In the genomic region with DNA sequence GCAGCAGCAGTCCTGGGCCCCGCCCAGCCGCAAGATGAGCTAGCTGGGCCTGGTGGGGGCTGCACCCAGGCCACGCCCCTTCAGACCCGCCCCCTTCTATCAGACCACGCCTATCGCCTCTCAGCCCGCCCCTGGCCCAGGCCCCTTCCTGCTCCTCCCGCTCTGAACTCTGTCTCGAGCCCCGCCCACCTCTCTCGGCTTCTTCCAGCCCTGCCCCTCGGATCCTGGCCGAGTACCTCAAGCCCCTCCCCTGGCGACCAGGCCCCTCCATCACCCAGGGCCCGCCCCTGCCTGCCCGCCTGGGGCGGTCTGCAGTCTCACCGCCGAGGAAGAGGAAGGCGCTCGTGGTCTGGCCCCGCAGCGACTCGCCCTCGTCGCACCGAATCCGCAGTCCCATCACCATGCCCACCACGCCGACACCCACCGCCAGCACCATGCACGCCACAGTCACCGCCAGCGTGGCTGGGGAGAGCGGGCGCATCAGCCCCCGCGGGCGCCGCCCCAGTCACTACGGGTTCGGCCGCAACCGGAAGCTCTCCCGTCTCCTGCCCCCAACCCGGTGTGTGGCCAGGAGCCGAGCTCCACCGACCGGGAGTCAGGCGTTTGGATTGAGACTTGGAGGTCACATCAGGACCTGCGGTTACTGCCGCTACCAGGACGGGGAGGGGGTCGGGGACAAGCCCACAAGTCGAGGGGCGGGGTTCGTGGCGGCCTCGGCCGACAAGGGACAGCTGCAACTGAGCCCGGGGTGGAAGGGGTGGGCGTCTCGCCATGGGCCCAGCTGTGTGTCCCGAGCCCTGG, we compare ENCODE assay signal across 2 cellular contexts.
TF ChIP-seq lines count a peak whose summit lies in the region.

No MANE protein-coding gene starts in this region.

TF ChIP-seq in HEK293, 187 proteins besides CTCF, POLR2A, EP300 and RAD21 (continued from another document and continues in another):
- peak; percentile 53; the same call in 1 of the 2 replicates for TF ChIP-seq ZNF341 (tag by site-specific recombination; IDR thresholded peaks at IDR 0.05; ENCODE audit: low read depth)
- no peak for TF ChIP-seq ZNF837 (tag by site-specific recombination; IDR thresholded peaks at IDR 0.05)
- TF ChIP-seq ZNF16 (tag by site-specific recombination; IDR thresholded peaks at IDR 0.05; ENCODE audit: low read depth), result no peak
- peak; percentile 85 for TF ChIP-seq ZNF600 (tag by site-specific recombination; IDR thresholded peaks at IDR 0.05)
- TF ChIP-seq, protein P1, sequence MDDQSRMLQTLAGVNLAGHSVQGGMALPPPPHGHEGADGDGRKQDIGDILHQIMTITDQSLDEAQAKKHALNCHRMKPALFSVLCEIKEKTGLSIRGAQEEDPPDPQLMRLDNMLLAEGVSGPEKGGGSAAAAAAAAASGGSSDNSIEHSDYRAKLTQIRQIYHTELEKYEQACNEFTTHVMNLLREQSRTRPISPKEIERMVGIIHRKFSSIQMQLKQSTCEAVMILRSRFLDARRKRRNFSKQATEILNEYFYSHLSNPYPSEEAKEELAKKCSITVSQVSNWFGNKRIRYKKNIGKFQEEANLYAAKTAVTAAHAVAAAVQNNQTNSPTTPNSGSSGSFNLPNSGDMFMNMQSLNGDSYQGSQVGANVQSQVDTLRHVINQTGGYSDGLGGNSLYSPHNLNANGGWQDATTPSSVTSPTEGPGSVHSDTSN (CRISPR knock-in tag; IDR thresholded peaks at IDR 0.05), result 0 out of 2 replicates have a peak, but pooled peaks have one; percentile 41
- TF ChIP-seq HOXC10 (CRISPR knock-in tag; IDR thresholded peaks at IDR 0.05), result no peak
- no peak for TF ChIP-seq FEZF1 (tag by site-specific recombination; IDR thresholded peaks at IDR 0.05)
- peak; percentile 66; the same call in 1 of the 2 replicates for TF ChIP-seq ZNF843 (tag by site-specific recombination; IDR thresholded peaks at IDR 0.05)
- TF ChIP-seq ZBTB21 (tag by site-specific recombination; IDR thresholded peaks at IDR 0.05), result no peak
- TF ChIP-seq EGR2 (tag by site-specific recombination; IDR thresholded peaks at IDR 0.05; ENCODE audit: low read depth), result peak; percentile 67
- peak; percentile 66; the same call in 1 of the 2 replicates for TF ChIP-seq ZNF501 (tag by site-specific recombination; IDR thresholded peaks at IDR 0.05)
- TF ChIP-seq ZNF239 (tag by site-specific recombination; IDR thresholded peaks at IDR 0.05), result no peak
- no peak for TF ChIP-seq ZSCAN16 (tag by site-specific recombination; IDR thresholded peaks at IDR 0.05)
- TF ChIP-seq, protein P2, sequence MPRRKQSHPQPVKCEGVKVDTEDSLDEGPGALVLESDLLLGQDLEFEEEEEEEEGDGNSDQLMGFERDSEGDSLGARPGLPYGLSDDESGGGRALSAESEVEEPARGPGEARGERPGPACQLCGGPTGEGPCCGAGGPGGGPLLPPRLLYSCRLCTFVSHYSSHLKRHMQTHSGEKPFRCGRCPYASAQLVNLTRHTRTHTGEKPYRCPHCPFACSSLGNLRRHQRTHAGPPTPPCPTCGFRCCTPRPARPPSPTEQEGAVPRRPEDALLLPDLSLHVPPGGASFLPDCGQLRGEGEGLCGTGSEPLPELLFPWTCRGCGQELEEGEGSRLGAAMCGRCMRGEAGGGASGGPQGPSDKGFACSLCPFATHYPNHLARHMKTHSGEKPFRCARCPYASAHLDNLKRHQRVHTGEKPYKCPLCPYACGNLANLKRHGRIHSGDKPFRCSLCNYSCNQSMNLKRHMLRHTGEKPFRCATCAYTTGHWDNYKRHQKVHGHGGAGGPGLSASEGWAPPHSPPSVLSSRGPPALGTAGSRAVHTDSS (tag by site-specific recombination; IDR thresholded peaks at IDR 0.05), result peak; percentile 94
- no peak for TF ChIP-seq HOXD13 (CRISPR knock-in tag; IDR thresholded peaks at IDR 0.05; ENCODE audit: borderline replicate concordance)
- TF ChIP-seq ZNF701 (tag by site-specific recombination; IDR thresholded peaks at IDR 0.05), result no peak
- TF ChIP-seq, protein P3, sequence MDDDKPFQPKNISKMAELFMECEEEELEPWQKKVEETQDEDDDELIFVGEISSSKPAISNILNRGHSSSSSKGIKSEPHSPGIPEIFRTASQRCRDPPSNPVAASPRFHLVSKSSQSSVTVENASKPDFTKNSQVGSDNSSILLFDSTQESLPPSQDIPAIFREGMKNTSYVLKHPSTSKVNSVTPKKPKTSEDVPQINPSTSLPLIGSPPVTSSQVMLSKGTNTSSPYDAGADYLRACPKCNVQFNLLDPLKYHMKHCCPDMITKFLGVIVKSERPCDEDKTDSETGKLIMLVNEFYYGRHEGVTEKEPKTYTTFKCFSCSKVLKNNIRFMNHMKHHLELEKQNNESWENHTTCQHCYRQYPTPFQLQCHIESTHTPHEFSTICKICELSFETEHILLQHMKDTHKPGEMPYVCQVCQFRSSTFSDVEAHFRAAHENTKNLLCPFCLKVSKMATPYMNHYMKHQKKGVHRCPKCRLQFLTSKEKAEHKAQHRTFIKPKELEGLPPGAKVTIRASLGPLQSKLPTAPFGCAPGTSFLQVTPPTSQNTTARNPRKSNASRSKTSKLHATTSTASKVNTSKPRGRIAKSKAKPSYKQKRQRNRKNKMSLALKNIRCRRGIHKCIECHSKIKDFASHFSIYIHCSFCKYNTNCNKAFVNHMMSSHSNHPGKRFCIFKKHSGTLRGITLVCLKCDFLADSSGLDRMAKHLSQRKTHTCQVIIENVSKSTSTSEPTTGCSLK (tag by site-specific recombination; IDR thresholded peaks at IDR 0.05), result no peak
- no peak for TF ChIP-seq GFI1B (tag by site-specific recombination; IDR thresholded peaks at IDR 0.05)
- TF ChIP-seq, protein P4, sequence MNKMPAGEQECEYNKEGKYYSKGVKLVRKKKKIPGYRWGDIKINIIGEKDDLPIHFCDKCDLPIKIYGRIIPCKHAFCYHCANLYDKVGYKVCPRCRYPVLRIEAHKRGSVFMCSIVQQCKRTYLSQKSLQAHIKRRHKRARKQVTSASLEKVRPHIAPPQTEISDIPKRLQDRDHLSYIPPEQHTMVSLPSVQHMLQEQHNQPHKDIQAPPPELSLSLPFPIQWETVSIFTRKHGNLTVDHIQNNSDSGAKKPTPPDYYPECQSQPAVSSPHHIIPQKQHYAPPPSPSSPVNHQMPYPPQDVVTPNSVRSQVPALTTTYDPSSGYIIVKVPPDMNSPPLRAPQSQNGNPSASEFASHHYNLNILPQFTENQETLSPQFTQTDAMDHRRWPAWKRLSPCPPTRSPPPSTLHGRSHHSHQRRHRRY (tag by site-specific recombination; IDR thresholded peaks at IDR 0.05), result no peak
- no peak for TF ChIP-seq ZNF133 (tag by site-specific recombination; IDR thresholded peaks at IDR 0.05)
- no peak for TF ChIP-seq ZNF350 (tag by site-specific recombination; IDR thresholded peaks at IDR 0.05)
- TF ChIP-seq ZSCAN23 (tag by site-specific recombination; IDR thresholded peaks at IDR 0.05), result no peak
- TF ChIP-seq YY2 (tag by site-specific recombination; IDR thresholded peaks at IDR 0.05), result no peak
- TF ChIP-seq ZNF768 (tag by site-specific recombination; IDR thresholded peaks at IDR 0.05), result no peak
- TF ChIP-seq ZFP69B (tag by site-specific recombination; IDR thresholded peaks at IDR 0.05), result no peak
- no peak for TF ChIP-seq ZNF596 (tag by site-specific recombination; IDR thresholded peaks at IDR 0.05)
- no peak for TF ChIP-seq ZNF138 (tag by site-specific recombination; IDR thresholded peaks at IDR 0.05; ENCODE audit: borderline replicate concordance)
- TF ChIP-seq, protein P5, sequence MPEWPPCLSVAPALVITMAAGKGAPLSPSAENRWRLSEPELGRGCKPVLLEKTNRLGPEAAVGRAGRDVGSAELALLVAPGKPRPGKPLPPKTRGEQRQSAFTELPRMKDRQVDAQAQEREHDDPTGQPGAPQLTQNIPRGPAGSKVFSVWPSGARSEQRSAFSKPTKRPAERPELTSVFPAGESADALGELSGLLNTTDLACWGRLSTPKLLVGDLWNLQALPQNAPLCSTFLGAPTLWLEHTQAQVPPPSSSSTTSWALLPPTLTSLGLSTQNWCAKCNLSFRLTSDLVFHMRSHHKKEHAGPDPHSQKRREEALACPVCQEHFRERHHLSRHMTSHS (tag by site-specific recombination; IDR thresholded peaks at IDR 0.05), result no peak

TF ChIP-seq in K562, 482 proteins besides CTCF, POLR2A, EP300 and RAD21 (continued from another document and continues in another):
- TF ChIP-seq, protein P6, sequence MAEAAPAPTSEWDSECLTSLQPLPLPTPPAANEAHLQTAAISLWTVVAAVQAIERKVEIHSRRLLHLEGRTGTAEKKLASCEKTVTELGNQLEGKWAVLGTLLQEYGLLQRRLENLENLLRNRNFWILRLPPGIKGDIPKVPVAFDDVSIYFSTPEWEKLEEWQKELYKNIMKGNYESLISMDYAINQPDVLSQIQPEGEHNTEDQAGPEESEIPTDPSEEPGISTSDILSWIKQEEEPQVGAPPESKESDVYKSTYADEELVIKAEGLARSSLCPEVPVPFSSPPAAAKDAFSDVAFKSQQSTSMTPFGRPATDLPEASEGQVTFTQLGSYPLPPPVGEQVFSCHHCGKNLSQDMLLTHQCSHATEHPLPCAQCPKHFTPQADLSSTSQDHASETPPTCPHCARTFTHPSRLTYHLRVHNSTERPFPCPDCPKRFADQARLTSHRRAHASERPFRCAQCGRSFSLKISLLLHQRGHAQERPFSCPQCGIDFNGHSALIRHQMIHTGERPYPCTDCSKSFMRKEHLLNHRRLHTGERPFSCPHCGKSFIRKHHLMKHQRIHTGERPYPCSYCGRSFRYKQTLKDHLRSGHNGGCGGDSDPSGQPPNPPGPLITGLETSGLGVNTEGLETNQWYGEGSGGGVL (CRISPR knock-in tag; IDR thresholded peaks at IDR 0.05), result no peak
- TF ChIP-seq FOXA3 (CRISPR knock-in tag; conservative IDR thresholded peaks at IDR 0.05 in 1 of 2, IDR thresholded peaks at IDR 0.05 in 1 of 2), result no peak
- TF ChIP-seq ZNF707 (CRISPR knock-in tag; conservative IDR thresholded peaks at IDR 0.05), result no peak
- TF ChIP-seq ETV1 (tag; conservative IDR thresholded peaks at IDR 0.05; ENCODE audit: low read depth), result peak; percentile 90
- TF ChIP-seq PRPF4 (IDR thresholded peaks at IDR 0.05; ENCODE audit: insufficient read depth, low read depth, low read length, poor library complexity, severe bottlenecking), result no peak
- TF ChIP-seq KHSRP (IDR thresholded peaks at IDR 0.05), result no peak
- no peak for TF ChIP-seq NCOA4 (IDR thresholded peaks at IDR 0.05; ENCODE audit: partially characterized antibody)
- TF ChIP-seq ZNF165 (CRISPR knock-in tag; IDR thresholded peaks at IDR 0.05; ENCODE audit: borderline replicate concordance), result no peak
- TF ChIP-seq CBX3 (IDR thresholded peaks at IDR 0.05; ENCODE audit: borderline replicate concordance in 1 of 2, low read length in 2 of 2), result peak in 1 of 2 experiments; percentile 42; a peak in 1 of 3 replicates
- TF ChIP-seq, protein P7, sequence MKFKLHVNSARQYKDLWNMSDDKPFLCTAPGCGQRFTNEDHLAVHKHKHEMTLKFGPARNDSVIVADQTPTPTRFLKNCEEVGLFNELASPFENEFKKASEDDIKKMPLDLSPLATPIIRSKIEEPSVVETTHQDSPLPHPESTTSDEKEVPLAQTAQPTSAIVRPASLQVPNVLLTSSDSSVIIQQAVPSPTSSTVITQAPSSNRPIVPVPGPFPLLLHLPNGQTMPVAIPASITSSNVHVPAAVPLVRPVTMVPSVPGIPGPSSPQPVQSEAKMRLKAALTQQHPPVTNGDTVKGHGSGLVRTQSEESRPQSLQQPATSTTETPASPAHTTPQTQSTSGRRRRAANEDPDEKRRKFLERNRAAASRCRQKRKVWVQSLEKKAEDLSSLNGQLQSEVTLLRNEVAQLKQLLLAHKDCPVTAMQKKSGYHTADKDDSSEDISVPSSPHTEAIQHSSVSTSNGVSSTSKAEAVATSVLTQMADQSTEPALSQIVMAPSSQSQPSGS (CRISPR knock-in tag; IDR thresholded peaks at IDR 0.05), result no peak
- TF ChIP-seq ADNP (tag; IDR thresholded peaks at IDR 0.05), result no peak
- no peak for TF ChIP-seq ZNF589 (CRISPR knock-in tag; IDR thresholded peaks at IDR 0.05; ENCODE audit: low read depth)
- no peak for TF ChIP-seq ZNF778 (CRISPR knock-in tag; IDR thresholded peaks at IDR 0.05)
- peak; percentile 66 for TF ChIP-seq RBBP5 (IDR thresholded peaks at IDR 0.05; ENCODE audit: borderline replicate concordance, insufficient read depth, low read length, poor library complexity, severe bottlenecking)
- no peak for TF ChIP-seq HMG20A (CRISPR knock-in tag; conservative IDR thresholded peaks at IDR 0.05)
- TF ChIP-seq ZNF347 (CRISPR knock-in tag; IDR thresholded peaks at IDR 0.05; ENCODE audit: low read depth), result no peak
- peak; percentile 11; the same call in 1 of the 2 replicates for TF ChIP-seq SOX6 (IDR thresholded peaks at IDR 0.05)
- TF ChIP-seq CTBP1 (IDR thresholded peaks at IDR 0.05; ENCODE audit: borderline replicate concordance), result peak; percentile 87
- no peak for TF ChIP-seq ZNF583 (CRISPR knock-in tag; IDR thresholded peaks at IDR 0.05)
- no peak for TF ChIP-seq IRF2 (CRISPR knock-in tag; IDR thresholded peaks at IDR 0.05)
- no peak for TF ChIP-seq GABPB2 (CRISPR knock-in tag; conservative IDR thresholded peaks at IDR 0.05)
- TF ChIP-seq ZNF695 (CRISPR knock-in tag; IDR thresholded peaks at IDR 0.05), result no peak
- TF ChIP-seq NEUROD1 (IDR thresholded peaks at IDR 0.05; ENCODE audit: borderline replicate concordance, low read depth, low read length, partially characterized antibody), result no peak
- TF ChIP-seq GTF2F1 (IDR thresholded peaks at IDR 0.05; ENCODE audit: low read depth, low read length), result peak; percentile 34; the same call in 1 of the 2 replicates
- TF ChIP-seq, protein P8, sequence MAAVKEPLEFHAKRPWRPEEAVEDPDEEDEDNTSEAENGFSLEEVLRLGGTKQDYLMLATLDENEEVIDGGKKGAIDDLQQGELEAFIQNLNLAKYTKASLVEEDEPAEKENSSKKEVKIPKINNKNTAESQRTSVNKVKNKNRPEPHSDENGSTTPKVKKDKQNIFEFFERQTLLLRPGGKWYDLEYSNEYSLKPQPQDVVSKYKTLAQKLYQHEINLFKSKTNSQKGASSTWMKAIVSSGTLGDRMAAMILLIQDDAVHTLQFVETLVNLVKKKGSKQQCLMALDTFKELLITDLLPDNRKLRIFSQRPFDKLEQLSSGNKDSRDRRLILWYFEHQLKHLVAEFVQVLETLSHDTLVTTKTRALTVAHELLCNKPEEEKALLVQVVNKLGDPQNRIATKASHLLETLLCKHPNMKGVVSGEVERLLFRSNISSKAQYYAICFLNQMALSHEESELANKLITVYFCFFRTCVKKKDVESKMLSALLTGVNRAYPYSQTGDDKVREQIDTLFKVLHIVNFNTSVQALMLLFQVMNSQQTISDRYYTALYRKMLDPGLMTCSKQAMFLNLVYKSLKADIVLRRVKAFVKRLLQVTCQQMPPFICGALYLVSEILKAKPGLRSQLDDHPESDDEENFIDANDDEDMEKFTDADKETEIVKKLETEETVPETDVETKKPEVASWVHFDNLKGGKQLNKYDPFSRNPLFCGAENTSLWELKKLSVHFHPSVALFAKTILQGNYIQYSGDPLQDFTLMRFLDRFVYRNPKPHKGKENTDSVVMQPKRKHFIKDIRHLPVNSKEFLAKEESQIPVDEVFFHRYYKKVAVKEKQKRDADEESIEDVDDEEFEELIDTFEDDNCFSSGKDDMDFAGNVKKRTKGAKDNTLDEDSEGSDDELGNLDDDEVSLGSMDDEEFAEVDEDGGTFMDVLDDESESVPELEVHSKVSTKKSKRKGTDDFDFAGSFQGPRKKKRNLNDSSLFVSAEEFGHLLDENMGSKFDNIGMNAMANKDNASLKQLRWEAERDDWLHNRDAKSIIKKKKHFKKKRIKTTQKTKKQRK (IDR thresholded peaks at IDR 0.05; ENCODE audit: borderline replicate concordance, low read depth, low read length), result no peak
- no peak for TF ChIP-seq DDX20 (tag; IDR thresholded peaks at IDR 0.05; ENCODE audit: low read depth)
- no peak for TF ChIP-seq STAT5B (CRISPR knock-in tag; IDR thresholded peaks at IDR 0.05)
- peak; percentile 95 for TF ChIP-seq EP400 (IDR thresholded peaks at IDR 0.05)
- TF ChIP-seq POLR2G (IDR thresholded peaks at IDR 0.05; ENCODE audit: low read depth, low read length), result peak; percentile 88
- TF ChIP-seq FOXM1 (IDR thresholded peaks at IDR 0.05; ENCODE audit: low read depth), result no peak
- no peak for TF ChIP-seq FOXM1 (CRISPR knock-in tag; IDR thresholded peaks at IDR 0.05; ENCODE audit: low read depth)
- TF ChIP-seq CCAR2 (IDR thresholded peaks at IDR 0.05; ENCODE audit: low read depth, low read length), result no peak
- no peak for TF ChIP-seq DACH1 (IDR thresholded peaks at IDR 0.05; ENCODE audit: partially characterized antibody)
